ENCODE assay signal across 10 cellular contexts in genomic region chr7:131431289-131431688, GRCh38.
DNase-seq lines count a peak whose midpoint lies in the region; ATAC-seq and TF ChIP-seq lines count a peak whose summit lies in the region.
"Had no signal": no experiment of that assay in that cellular context is flagged by ENCODE, and none has a peak within 500 bp of the region (broad histone marks: within the 10 kb centered on the region; RNA-seq: fewer than 3 reads in every experiment).

No MANE protein-coding gene starts in this region.

- no peaks in the 10 kb centered on the region for H3K27me3 Mint-ChIP-seq in Calu3 (ENCODE audit: unreplicated experiment)
- H3K27me3 Mint-ChIP-seq: central memory CD8-positive, alpha-beta T cell had no signal

- TF ChIP-seq CTCF in Calu3 (IDR thresholded peaks at IDR 0.05; ENCODE audit: unreplicated experiment): no peak

- CTCF ChIA-PET in Calu3 (lab: Charles Lee): no interaction called here

- H3K9me3 Mint-ChIP-seq in Calu3 (ENCODE audit: low read depth, unreplicated experiment): no peaks in the 10 kb centered on the region
- H3K9me3 Mint-ChIP-seq: central memory CD8-positive, alpha-beta T cell had no signal

- H3K4me3 Mint-ChIP-seq in Calu3 (ENCODE audit: low read depth, unreplicated experiment): no peak overlapping the region
- H3K4me3 Mint-ChIP-seq: central memory CD8-positive, alpha-beta T cell had no signal

- ATAC-seq in HG02870 (IDR thresholded peaks at IDR 0.05; ENCODE audit: unreplicated experiment) (no peak), HG03097 (IDR thresholded peaks at IDR 0.05; ENCODE audit: low FRiP score, unreplicated experiment) (no peak), HG02759 (IDR thresholded peaks at IDR 0.05; ENCODE audit: unreplicated experiment) (no peak)

- H3K4me1 Mint-ChIP-seq in Calu3 (ENCODE audit: low read depth, unreplicated experiment): no peaks in the 10 kb centered on the region
- H3K4me1 Mint-ChIP-seq: central memory CD8-positive, alpha-beta T cell had no signal

- no TSS peak for BruUV-seq in Calu3 (replicated peaks; lab: Mats Ljungman, UMichigan)

- peaks cover 29% of the 10 kb centered on the region for H3K36me3 Mint-ChIP-seq in Calu3 (ENCODE audit: insufficient read depth, unreplicated experiment)

- intact Hi-C loops in Calu3 (cut with micrococcal nuclease; ENCODE audit: unreplicated experiment): no loop called here

- DNase-seq in EH (ENCODE audit: low read depth) (peak; percentile 6), NCI-H446 treated with DMSO at 0.1 percent for 48 hours (lab: John Stamatoyannopoulos, UW) (peak; percentile 7), epidermal melanocyte (ENCODE audit: insufficient read length, low spot score) (peak; percentile 39), occipital lobe (lab: John Stamatoyannopoulos, UW) (peak; percentile 44), Calu3 (no peak)
- DNase-seq: Caco-2 had no signal

- no peak overlapping the region for H3K27ac Mint-ChIP-seq in Calu3 (ENCODE audit: unreplicated experiment)
